ENCODE assay signal across 16 cellular contexts in genomic region chr1:231879296-231879695, GRCh38.
DNase-seq lines count a peak whose midpoint lies in the region; ATAC-seq and TF ChIP-seq lines count a peak whose summit lies in the region.
"Had no signal": no experiment of that assay in that cellular context is flagged by ENCODE, and none has a peak within 500 bp of the region (broad histone marks: within the 10 kb centered on the region; RNA-seq: fewer than 3 reads in every experiment).

No MANE protein-coding gene starts in this region.

- H3K4me1 ChIP-seq in BE2C (peaks cover 17% of the 10 kb centered on the region), SK-N-SH (ENCODE audit: control insufficient read depth in 1 of 2, insufficient read depth in 2 of 2, low read depth in 1 of 2, low read length in 1 of 2) (peaks cover 0 to 15% of the 10 kb centered on the region in 2 experiments; a peak in 2 of 4 replicates)
- H3K4me1 ChIP-seq: BLaER1 treated with 17β-estradiol and CSF1 and Interleukin-3, amounts not matched to agents 10 nM and 100 nM had no signal

- 37% methylated on average over 1 of the region's 1 CpG for WGBS in SK-N-SH (ENCODE audit: low lambda C conversion rate)

- H3K27me3 ChIP-seq in BE2C, result no peaks in the 10 kb centered on the region
- H3K27me3 ChIP-seq in SK-N-SH (ENCODE audit: insufficient read depth), result no peaks in the 10 kb centered on the region
- H3K27me3 ChIP-seq: BLaER1 treated with 17β-estradiol and CSF1 and Interleukin-3, amounts not matched to agents 10 nM and 100 nM had no signal

- no peak overlapping the region for H2AFZ ChIP-seq in SK-N-SH (ENCODE audit: low read depth)
- H2AFZ ChIP-seq: GM23248 had no signal

- H3K9me2 ChIP-seq in SK-N-SH, result no peaks in the 10 kb centered on the region

- H3K4me2 ChIP-seq in SK-N-SH, result no peak overlapping the region
- H3K4me2 ChIP-seq: BLaER1 treated with 17β-estradiol and CSF1 and Interleukin-3, amounts not matched to agents 10 nM and 100 nM had no signal

- TF ChIP-seq RAD21 in SK-N-SH (IDR thresholded peaks at IDR 0.05; ENCODE audit: low read length), result no peak

- no peaks in the 10 kb centered on the region for H3F3A ChIP-seq in SK-N-SH (replicated peaks; ENCODE audit: insufficient read depth)

- CTCF ChIA-PET in SK-N-SH (lab: Yijun Ruan, JAX), result interaction anchor here (0.8 to 1.2 kb wide), 4 partner anchors 12 to 809 kb away, joined by 3 to 4 read pairs (median 3); no protein-coding TSS in a partner anchor

- H3K36me3 ChIP-seq in BE2C (no peaks in the 10 kb centered on the region), SK-N-SH (replicated peaks in 1 of 2; ENCODE audit: control insufficient read depth in 1 of 2, insufficient read depth in 2 of 2, low read length in 1 of 2) (no peaks in the 10 kb centered on the region)

- H3K27ac ChIP-seq in SK-N-SH (ENCODE audit: low read depth in 2 of 2, low read length in 1 of 2), result peak overlapping the region in 1 of 2 experiments; percentile 83; a peak in 1 of 4 replicates
- H3K27ac ChIP-seq: BLaER1 treated with 17β-estradiol and CSF1 and Interleukin-3, amounts not matched to agents 10 nM and 100 nM; GM23248 had no signal

- H3K4me3 ChIP-seq in BE2C (ENCODE audit: low read depth, low read length), result no peak overlapping the region
- no peak overlapping the region for H3K4me3 ChIP-seq in SK-N-SH (ENCODE audit: low read depth in 2 of 2, low read length in 1 of 2)
- H3K4me3 ChIP-seq: BLaER1 treated with 17β-estradiol and CSF1 and Interleukin-3, amounts not matched to agents 10 nM and 100 nM; GM23248 had no signal

- no peaks in the 10 kb centered on the region for H3K79me2 ChIP-seq in SK-N-SH (ENCODE audit: insufficient read depth)

- POLR2A ChIA-PET in SK-N-SH (lab: Yijun Ruan, JAX), result no interaction called here

- DNase-seq in NCI-H2171 treated with DMSO at 0.1 percent for 48 hours (lab: John Stamatoyannopoulos, UW), result peak; percentile 11
- DNase-seq in NCI-H2171 (lab: John Stamatoyannopoulos, UW), result no peak
- peak; percentile 68 for DNase-seq in BE2C
- peak; percentile 56 to 84 for DNase-seq in NCI-H524 (lab: John Stamatoyannopoulos, UW)
- DNase-seq in SK-N-SH, result peak; percentile 63
- DNase-seq: CD4-positive, alpha-beta T cell; CD8-positive, alpha-beta memory T cell; DMS153; DND-41; GM23248; H7; HCEC 1CT had no signal

- ATAC-seq in HG02798 (IDR thresholded peaks at IDR 0.05; ENCODE audit: poor library complexity, unreplicated experiment) (no peak), GM19328 (IDR thresholded peaks at IDR 0.05; ENCODE audit: unreplicated experiment) (no peak), HG03432 (IDR thresholded peaks at IDR 0.05; ENCODE audit: unreplicated experiment) (no peak)

- H3K9ac ChIP-seq in SK-N-SH, result no peak overlapping the region
- H3K9ac ChIP-seq: BLaER1 treated with 17β-estradiol and CSF1 and Interleukin-3, amounts not matched to agents 10 nM and 100 nM; GM23248 had no signal

- no peak for TF ChIP-seq CTCF in BE2C (IDR thresholded peaks at IDR 0.05; ENCODE audit: low read depth, low read length)
- no peak for TF ChIP-seq CTCF in SK-N-SH (IDR thresholded peaks at IDR 0.05)

- no peak for TF ChIP-seq EP300 in SK-N-SH (IDR thresholded peaks at IDR 0.05; ENCODE audit: borderline replicate concordance in 1 of 2, low read depth in 1 of 2, low read length in 1 of 2)

- H4K20me1 ChIP-seq in SK-N-SH (ENCODE audit: insufficient read depth), result no peaks in the 10 kb centered on the region
- H4K20me1 ChIP-seq: BLaER1 treated with 17β-estradiol and CSF1 and Interleukin-3, amounts not matched to agents 10 nM and 100 nM had no signal

- H3K9me3 ChIP-seq in BE2C, result no peaks in the 10 kb centered on the region; the same call in 1 of the 2 replicates
- no peaks in the 10 kb centered on the region for H3K9me3 ChIP-seq in SK-N-SH

TF ChIP-seq in SK-N-SH, 30 proteins besides CTCF, POLR2A, EP300 and RAD21:
- TF ChIP-seq GATA2 (CRISPR knock-in tag; IDR thresholded peaks at IDR 0.05), result peak; percentile 41; the same call in 1 of the 2 replicates
- TF ChIP-seq JUND (IDR thresholded peaks at IDR 0.05), result no peak
